In genomic region chr12:102824218-102824835, GRCh38 we compare ENCODE assay signal across 8 cellular contexts.
DNase-seq lines count a peak whose midpoint lies in the region; ATAC-seq, FAIRE-seq and TF ChIP-seq lines count a peak whose summit lies in the region.

No MANE protein-coding gene starts in this region.

- no peak overlapping the region for H3K4me3 Mint-ChIP-seq in stimulated activated naive CD8-positive, alpha-beta T cell treated with anti-CD3 and anti-CD28 coated beads, Interleukin-15, amount 100 ng/mL, for 72 hours

- H3K4me3 ChIP-seq in astrocyte of the spinal cord (ENCODE audit: low read depth, low read length), result no peak overlapping the region

- TF ChIP-seq CTCF in astrocyte of the spinal cord (IDR thresholded peaks at IDR 0.05; ENCODE audit: low read depth, low read length) (no peak), D721Med (IDR thresholded peaks at IDR 0.05; ENCODE audit: insufficient read depth, missing control alignments) (no peak)

- in situ Hi-C loops in astrocyte of the spinal cord (cut with HindIII; ENCODE audit: low sequenced_read_pairs), result no loop called here

- no peak overlapping the region for H3K27ac Mint-ChIP-seq in stimulated activated naive CD8-positive, alpha-beta T cell treated with anti-CD3 and anti-CD28 coated beads, Interleukin-15, amount 100 ng/mL, for 72 hours

- FAIRE-seq in D721Med (lab: Jason Lieb, UNC), result no peak

- no peaks in the 10 kb centered on the region for H3K4me1 Mint-ChIP-seq in stimulated activated naive CD8-positive, alpha-beta T cell treated with anti-CD3 and anti-CD28 coated beads, Interleukin-15, amount 100 ng/mL, for 72 hours

- DNase-seq in activated CD4-positive, alpha-beta T cell treated with anti-CD3 and anti-CD28 coated beads, Interleukin-2, amount 50 U/mL, for 48 hours, result peak; percentile 5
- no peak for DNase-seq in activated CD4-positive, alpha-beta T cell treated with anti-CD3 and anti-CD28 coated beads, Interleukin-2, amount 50 U/mL, for 1 hour
- DNase-seq in astrocyte of the spinal cord (ENCODE audit: low read depth, low spot score) (peak; percentile 7), iPS-NIHi11 (ENCODE audit: low spot score) (peak; percentile 84), MV-4-11 (lab: John Stamatoyannopoulos, UW) (no peak), D721Med (ENCODE audit: insufficient read length, low spot score) (no peak), DMS 273 (lab: John Stamatoyannopoulos, UW; ENCODE audit: unreplicated experiment) (no peak)
- no peak for DNase-seq in stimulated activated naive CD8-positive, alpha-beta T cell treated with anti-CD3 and anti-CD28 coated beads, Interleukin-15, amount 100 ng/mL, for 72 hours

- H3K27me3 Mint-ChIP-seq in stimulated activated naive CD8-positive, alpha-beta T cell treated with anti-CD3 and anti-CD28 coated beads, Interleukin-15, amount 100 ng/mL, for 72 hours, result peaks cover 43% of the 10 kb centered on the region

- H3K9me3 Mint-ChIP-seq in stimulated activated naive CD8-positive, alpha-beta T cell treated with anti-CD3 and anti-CD28 coated beads, Interleukin-15, amount 100 ng/mL, for 72 hours, result peaks cover 0 to 6% of the 10 kb centered on the region in 2 donors

- ATAC-seq in stimulated activated naive CD8-positive, alpha-beta T cell treated with anti-CD3 and anti-CD28 coated beads, Interleukin-15, amount 100 ng/mL, for 72 hours, result peak; percentile 35

Comparison
In these comparisons a context has a peak if more than half of its experiments do, and no peak if none do; other contexts are left out.
1. DNase-seq: peak in activated CD4-positive, alpha-beta T cell treated with anti-CD3 and anti-CD28 coated beads, Interleukin-2, amount 50 U/mL, for 48 hours (2 of 2), astrocyte of the spinal cord (single experiment) and iPS-NIHi11 (single experiment); none in activated CD4-positive, alpha-beta T cell treated with anti-CD3 and anti-CD28 coated beads, Interleukin-2, amount 50 U/mL, for 1 hour (single experiment), stimulated activated naive CD8-positive, alpha-beta T cell treated with anti-CD3 and anti-CD28 coated beads, Interleukin-15, amount 100 ng/mL, for 72 hours (0 of 2), MV-4-11 (single experiment), D721Med (single experiment) and DMS 273 (single experiment).